25 cellular contexts compared by ENCODE assay signal in the genomic region with DNA sequence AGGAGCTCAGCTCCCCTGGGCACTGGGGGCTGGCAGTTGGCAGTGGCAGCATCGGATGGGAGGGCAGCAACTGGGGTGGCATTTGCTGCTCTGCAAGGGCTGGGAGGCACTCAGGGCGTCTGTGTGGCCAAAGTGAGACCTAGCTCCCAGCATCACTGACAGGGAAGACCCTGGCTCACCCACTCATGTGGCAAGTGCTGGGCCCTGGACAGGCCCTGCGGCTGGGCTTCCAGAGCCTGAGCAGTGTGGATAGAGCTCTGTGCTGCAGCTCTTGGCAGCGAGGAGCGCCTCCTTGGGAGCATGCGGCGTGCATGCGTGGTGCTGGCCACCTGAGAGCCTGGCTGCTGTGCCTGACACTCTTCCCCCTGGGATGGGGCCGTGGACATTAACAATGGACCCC. TPM values are rescaled to one million over a fixed set of nuclear protein-coding genes. Genes with fewer than 3 reads are reported as not detected.
DNase-seq lines count a peak whose midpoint lies in the region; TF ChIP-seq lines count a peak whose summit lies in the region.
"Had no signal": no experiment of that assay in that cellular context is flagged by ENCODE, and none has a peak within 500 bp of the region (broad histone marks: within the 10 kb centered on the region; RNA-seq: fewer than 3 reads in every experiment).

No MANE protein-coding gene starts in this region.

- H3K4me1 ChIP-seq in osteoblast (ENCODE audit: insufficient read depth, low read length), result no peaks in the 10 kb centered on the region
- H3K4me1 ChIP-seq: SJCRH30 had no signal

- H3K27ac ChIP-seq in osteoblast (ENCODE audit: low read depth, low read length), result no peak overlapping the region
- H3K27ac ChIP-seq: BLaER1, SJCRH30 had no signal

- H2AFZ ChIP-seq in osteoblast (ENCODE audit: low read length), result no peak overlapping the region

- H3K9me3 ChIP-seq in osteoblast (ENCODE audit: low read depth, low read length), result no peaks in the 10 kb centered on the region
- H3K9me3 ChIP-seq: BLaER1, SJCRH30 had no signal

- DNase-seq in activated CD4-positive, alpha-beta T cell treated with anti-CD3 and anti-CD28 coated beads, Interleukin-2, amount 10 ng/mL, durations not matched to agents 24 days and 14 days, result no peak
- no peak for DNase-seq in activated CD4-positive, alpha-beta T cell treated with anti-CD3 and anti-CD28 coated beads, Interleukin-2, amount 50 U/mL, for 48 hours
- DNase-seq in endothelial cell (ENCODE audit: low spot score) (no peak), osteoblast (ENCODE audit: insufficient read length, low spot score, missing footprints) (peak; percentile 34), NCI-H2196 (lab: John Stamatoyannopoulos, UW; ENCODE audit: unreplicated experiment) (no peak), ureter (ENCODE audit: low spot score) (no peak)
- no peak for DNase-seq in activated T-cell treated with anti-CD3 and anti-CD28 coated beads, Interleukin-2, amount 50 U/mL, for 48 hours
- DNase-seq: 8988T; DND-41; HFFc6; Kasumi-1; MM.1S; NCI-H1105; NCI-H1694; NCI-H2107; NCI-H345; NCI-H526; NK-92 treated with Interleukin-12 subunit alpha and Interleukin-12 subunit beta, amount 100 ng/mL, for 24 hours; OCI-M1; RPMI8226; SJCRH30 had no signal

- H3K27me3 Mint-ChIP-seq in activated CD4-positive, alpha-beta T cell treated with anti-CD3 and anti-CD28 coated beads, Interleukin-2, amount 10 ng/mL, durations not matched to agents 24 days and 14 days, result no peaks in the 10 kb centered on the region
- no peaks in the 10 kb centered on the region for H3K27me3 Mint-ChIP-seq in endothelial cell (ENCODE audit: unreplicated experiment)
- H3K27me3 Mint-ChIP-seq: CD8-positive, alpha-beta memory T cell had no signal

- peaks cover 20% of the 10 kb centered on the region for H3K36me3 Mint-ChIP-seq in activated CD4-positive, alpha-beta T cell treated with anti-CD3 and anti-CD28 coated beads, Interleukin-2, amount 10 ng/mL, durations not matched to agents 24 days and 14 days (ENCODE audit: low read depth)
- peaks cover 37% of the 10 kb centered on the region for H3K36me3 Mint-ChIP-seq in endothelial cell (ENCODE audit: low read depth, unreplicated experiment)

- no peak overlapping the region for H3K4me3 ChIP-seq in osteoblast (ENCODE audit: insufficient read depth, low read length)
- H3K4me3 ChIP-seq: BLaER1, GM12878, SJCRH30 had no signal

- peak; percentile 4 for TF ChIP-seq CTCF in GM12873 (IDR thresholded peaks at IDR 0.05; ENCODE audit: insufficient read depth, low read depth, low read length, missing control alignments)
- TF ChIP-seq CTCF in endothelial cell (IDR thresholded peaks at IDR 0.05; ENCODE audit: unreplicated experiment), result no peak
- no peak for TF ChIP-seq CTCF in osteoblast (IDR thresholded peaks at IDR 0.05; ENCODE audit: extremely low read depth, low read depth, low read length)

- H4K20me1 ChIP-seq in osteoblast (ENCODE audit: insufficient read depth, low read length), result peaks cover 2% of the 10 kb centered on the region

- intact Hi-C loops in activated CD4-positive, alpha-beta T cell treated with anti-CD3 and anti-CD28 coated beads, Interleukin-2, amount 10 ng/mL, durations not matched to agents 24 days and 14 days (cut with micrococcal nuclease), result no loop called here

- H3K27ac Mint-ChIP-seq in activated CD4-positive, alpha-beta T cell treated with anti-CD3 and anti-CD28 coated beads, Interleukin-2, amount 10 ng/mL, durations not matched to agents 24 days and 14 days, result peak overlapping the region; percentile 6
- H3K27ac Mint-ChIP-seq in endothelial cell (ENCODE audit: unreplicated experiment), result no peak overlapping the region
- H3K27ac Mint-ChIP-seq: CD8-positive, alpha-beta memory T cell; HFFc6 had no signal

- H3K4me3 Mint-ChIP-seq in activated CD4-positive, alpha-beta T cell treated with anti-CD3 and anti-CD28 coated beads, Interleukin-2, amount 10 ng/mL, durations not matched to agents 24 days and 14 days, result no peak overlapping the region
- H3K4me3 Mint-ChIP-seq in endothelial cell (ENCODE audit: unreplicated experiment), result peak overlapping the region; percentile 13
- H3K4me3 Mint-ChIP-seq: CD8-positive, alpha-beta memory T cell; HFFc6 had no signal

- peaks cover 5% of the 10 kb centered on the region for H3K79me2 ChIP-seq in osteoblast (ENCODE audit: insufficient read depth, low read length)

- peaks cover 21% of the 10 kb centered on the region for H3K36me3 ChIP-seq in osteoblast (ENCODE audit: insufficient read depth, low read length)

- H3K27me3 ChIP-seq in osteoblast (ENCODE audit: insufficient read depth, low read length), result no peaks in the 10 kb centered on the region
- H3K27me3 ChIP-seq: BLaER1, SJCRH30 had no signal

- H3K4me2 ChIP-seq in osteoblast (ENCODE audit: insufficient read depth, low read length), result no peak overlapping the region
- H3K4me2 ChIP-seq: BLaER1 had no signal

- no peaks in the 10 kb centered on the region for H3K9me3 Mint-ChIP-seq in activated CD4-positive, alpha-beta T cell treated with anti-CD3 and anti-CD28 coated beads, Interleukin-2, amount 10 ng/mL, durations not matched to agents 24 days and 14 days
- H3K9me3 Mint-ChIP-seq in endothelial cell (ENCODE audit: unreplicated experiment), result no peaks in the 10 kb centered on the region
- H3K9me3 Mint-ChIP-seq: CD8-positive, alpha-beta memory T cell; HFFc6 had no signal

- no peaks in the 10 kb centered on the region for H3K4me1 Mint-ChIP-seq in activated CD4-positive, alpha-beta T cell treated with anti-CD3 and anti-CD28 coated beads, Interleukin-2, amount 10 ng/mL, durations not matched to agents 24 days and 14 days
- H3K4me1 Mint-ChIP-seq in endothelial cell (ENCODE audit: unreplicated experiment), result no peaks in the 10 kb centered on the region

RNA-seq across cellular contexts. Expression of a gene that starts 10.2 kb away (rescaled TPM):
- total RNA-seq in activated CD4-positive, alpha-beta T cell treated with anti-CD3 and anti-CD28 coated beads, Interleukin-2, amount 10 ng/mL, durations not matched to agents 24 days and 14 days, result 33.2 and 36.0 TPM in 2 replicates
- 11.9 TPM for total RNA-seq in endothelial cell (ENCODE audit: unreplicated experiment)
- 2.7 and 3.3 TPM in 2 replicates for total RNA-seq in osteoblast
- total RNA-seq in ureter, result 10.9 TPM
